ENCODE assay signal across 1 cellular context in genomic region chr18:8705941-8706544, GRCh38.
TF ChIP-seq lines count a peak whose summit lies in the region.

No MANE protein-coding gene starts in this region.

TF ChIP-seq in GM23338, 12 proteins besides CTCF, POLR2A, EP300 and RAD21 (continued from another document):
- TF ChIP-seq ZNF462 (CRISPR knock-in tag; IDR thresholded peaks at IDR 0.05) = no peak
